ENCODE assay signal across 15 cellular contexts in genomic region chr10:36759111-36759805, GRCh38.
A peak's percentile ranks its signal among the peaks of the same experiment; 100 is the strongest.
DNase-seq lines count a peak whose midpoint lies in the region; TF ChIP-seq lines count a peak whose summit lies in the region.
"Had no signal": no experiment of that assay in that cellular context is flagged by ENCODE, and none has a peak within 500 bp of the region (broad histone marks: within the 10 kb centered on the region; RNA-seq: fewer than 3 reads in every experiment).

No MANE protein-coding gene starts in this region.

- H3K4me3 ChIP-seq in AG04449 (ENCODE audit: low read depth, low read length) (no peak overlapping the region), astrocyte of the cerebellum (ENCODE audit: low read depth, low read length) (no peak overlapping the region)
- H3K4me3 ChIP-seq: BLaER1 treated with 17β-estradiol and CSF1 and Interleukin-3, amounts not matched to agents 10 nM and 100 nM; gastrocnemius medialis; K562; thyroid gland had no signal

- TF ChIP-seq CTCF in AG04449 (IDR thresholded peaks at IDR 0.05; ENCODE audit: insufficient read depth, low read length, missing control alignments) (no peak), astrocyte of the cerebellum (IDR thresholded peaks at IDR 0.05; ENCODE audit: low read depth, low read length, missing control alignments) (no peak)

- POLR2A ChIA-PET in AG04449 (lab: Yijun Ruan, JAX), result no interaction called here

- DNase-seq in AG04449 (ENCODE audit: low read depth, low spot score), result peak; percentile 68
- peak; percentile 50 for DNase-seq in HS-27A (ENCODE audit: low read depth)
- DNase-seq in astrocyte of the cerebellum (ENCODE audit: low read depth), result peak; percentile 65
- DNase-seq in iris pigment epithelial cell (ENCODE audit: low read depth), result peak; percentile 87
- no peak for DNase-seq in caudate nucleus (lab: John Stamatoyannopoulos, UW)
- no peak for DNase-seq in NCI-H1105 treated with DMSO at 0.1 percent for 48 hours (lab: John Stamatoyannopoulos, UW)
- no peak for DNase-seq in C1 segment of cervical spinal cord (lab: John Stamatoyannopoulos, UW)
- no peak for DNase-seq in NOMO-1 treated with dmso at 0.1 percent for 144 hours (lab: John Stamatoyannopoulos, UW; ENCODE audit: unreplicated experiment)
- DNase-seq: activated CD4-positive, alpha-beta T cell treated with anti-CD3 and anti-CD28 coated beads, Interleukin-2, amount 10 ng/mL, durations not matched to agents 24 days and 14 days; activated T-cell treated with anti-CD3 and anti-CD28 coated beads, Interleukin-2, amount 50 U/mL, for 24 hours; gastrocnemius medialis; NCI-H526 treated with DMSO at 0.1 percent for 48 hours; thyroid gland had no signal

- in situ Hi-C loops in astrocyte of the cerebellum (cut with HindIII; ENCODE audit: low sequenced_read_pairs), result no loop called here

- no peak overlapping the region for H3K27ac ChIP-seq in caudate nucleus (ENCODE audit: low read depth, low read length)
- H3K27ac ChIP-seq: BLaER1 treated with 17β-estradiol and CSF1 and Interleukin-3, amounts not matched to agents 10 nM and 100 nM; gastrocnemius medialis; thyroid gland had no signal

- CTCF ChIA-PET in AG04449 (lab: Yijun Ruan, JAX), result interaction anchor here (1.1 to 1.2 kb wide), 2 partner anchors 12 to 1122 kb away, joined by 3 read pairs; no protein-coding TSS in a partner anchor

Comparison
In these comparisons a context has a peak if more than half of its experiments do, and no peak if none do; other contexts are left out.
1. DNase-seq: peak in AG04449 (single experiment), HS-27A (single experiment), astrocyte of the cerebellum (single experiment) and iris pigment epithelial cell (single experiment); none in caudate nucleus (0 of 61), NCI-H1105 treated with DMSO at 0.1 percent for 48 hours (single experiment), C1 segment of cervical spinal cord (0 of 14) and NOMO-1 treated with dmso at 0.1 percent for 144 hours (single experiment).